Comparison of ENCODE assay signal across 8 cellular contexts in the genomic region with DNA sequence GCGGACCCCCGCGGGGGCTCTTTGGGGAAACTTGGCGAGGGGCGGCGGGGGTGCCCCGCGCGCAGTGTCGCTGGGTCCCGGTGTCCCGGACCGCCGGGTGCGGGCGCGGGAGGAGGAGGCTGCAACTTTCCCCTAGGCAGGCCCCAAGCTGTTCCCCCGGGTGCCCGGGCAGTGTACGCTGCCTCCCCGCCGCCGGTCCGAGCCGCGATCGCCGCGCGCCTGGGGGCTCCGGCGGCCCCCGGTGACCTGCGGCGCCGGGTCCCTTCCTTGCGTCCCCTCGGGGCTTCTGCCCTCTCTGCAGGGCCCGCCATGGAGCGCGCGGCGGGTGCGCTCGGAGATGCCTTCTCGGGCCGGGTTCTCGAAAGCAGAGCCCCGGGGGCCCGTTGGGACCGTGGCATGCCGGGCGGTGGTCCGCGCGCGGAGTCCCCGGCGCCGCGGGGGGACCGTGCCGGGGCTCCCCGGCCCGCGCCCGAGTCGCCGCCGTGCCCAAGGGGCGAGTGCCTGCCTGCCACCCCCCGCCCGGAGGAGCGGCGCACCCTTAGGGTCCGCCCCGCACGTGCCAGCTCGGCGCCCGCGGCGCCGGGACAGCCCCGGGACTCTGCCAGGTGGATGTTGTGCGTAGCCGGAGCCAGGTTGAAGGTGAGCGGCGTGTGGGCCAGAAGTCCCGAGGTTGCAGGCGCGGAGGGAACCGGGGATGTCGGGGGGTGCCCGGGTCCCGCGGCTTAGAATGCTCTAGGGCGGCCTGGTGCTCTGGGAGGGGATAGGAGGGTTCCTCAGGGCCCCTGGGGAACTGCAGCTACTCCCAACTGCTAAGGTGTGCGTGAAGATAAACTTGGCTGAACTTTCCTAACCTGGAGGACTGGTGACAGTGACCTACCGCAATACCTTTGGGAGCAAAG. TPM values are rescaled to one million over a fixed set of nuclear protein-coding genes. Genes with fewer than 3 reads are reported as not detected.
DNase-seq lines count a peak whose midpoint lies in the region; ATAC-seq, FAIRE-seq and TF ChIP-seq lines count a peak whose summit lies in the region.

A gene with protein sequence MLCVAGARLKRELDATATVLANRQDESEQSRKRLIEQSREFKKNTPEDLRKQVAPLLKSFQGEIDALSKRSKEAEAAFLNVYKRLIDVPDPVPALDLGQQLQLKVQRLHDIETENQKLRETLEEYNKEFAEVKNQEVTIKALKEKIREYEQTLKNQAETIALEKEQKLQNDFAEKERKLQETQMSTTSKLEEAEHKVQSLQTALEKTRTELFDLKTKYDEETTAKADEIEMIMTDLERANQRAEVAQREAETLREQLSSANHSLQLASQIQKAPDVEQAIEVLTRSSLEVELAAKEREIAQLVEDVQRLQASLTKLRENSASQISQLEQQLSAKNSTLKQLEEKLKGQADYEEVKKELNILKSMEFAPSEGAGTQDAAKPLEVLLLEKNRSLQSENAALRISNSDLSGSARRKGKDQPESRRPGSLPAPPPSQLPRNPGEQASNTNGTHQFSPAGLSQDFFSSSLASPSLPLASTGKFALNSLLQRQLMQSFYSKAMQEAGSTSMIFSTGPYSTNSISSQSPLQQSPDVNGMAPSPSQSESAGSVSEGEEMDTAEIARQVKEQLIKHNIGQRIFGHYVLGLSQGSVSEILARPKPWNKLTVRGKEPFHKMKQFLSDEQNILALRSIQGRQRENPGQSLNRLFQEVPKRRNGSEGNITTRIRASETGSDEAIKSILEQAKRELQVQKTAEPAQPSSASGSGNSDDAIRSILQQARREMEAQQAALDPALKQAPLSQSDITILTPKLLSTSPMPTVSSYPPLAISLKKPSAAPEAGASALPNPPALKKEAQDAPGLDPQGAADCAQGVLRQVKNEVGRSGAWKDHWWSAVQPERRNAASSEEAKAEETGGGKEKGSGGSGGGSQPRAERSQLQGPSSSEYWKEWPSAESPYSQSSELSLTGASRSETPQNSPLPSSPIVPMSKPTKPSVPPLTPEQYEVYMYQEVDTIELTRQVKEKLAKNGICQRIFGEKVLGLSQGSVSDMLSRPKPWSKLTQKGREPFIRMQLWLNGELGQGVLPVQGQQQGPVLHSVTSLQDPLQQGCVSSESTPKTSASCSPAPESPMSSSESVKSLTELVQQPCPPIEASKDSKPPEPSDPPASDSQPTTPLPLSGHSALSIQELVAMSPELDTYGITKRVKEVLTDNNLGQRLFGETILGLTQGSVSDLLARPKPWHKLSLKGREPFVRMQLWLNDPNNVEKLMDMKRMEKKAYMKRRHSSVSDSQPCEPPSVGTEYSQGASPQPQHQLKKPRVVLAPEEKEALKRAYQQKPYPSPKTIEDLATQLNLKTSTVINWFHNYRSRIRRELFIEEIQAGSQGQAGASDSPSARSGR (N-terminal part only) (plus strand): TSS at position 596 of the 899 bp plus-strand sequence. CDS start 14 bp downstream, at position 610.

- no peaks in the 10 kb centered on the region for H3K9me3 Mint-ChIP-seq in activated CD4-positive, alpha-beta T cell treated with anti-CD3 and anti-CD28 coated beads, Interleukin-2, amount 10 ng/mL, durations not matched to agents 7 days and 5 days

- H3K4me1 ChIP-seq in DND-41 (ENCODE audit: insufficient read depth, low read length) = peaks cover 53% of the 10 kb centered on the region
- peaks cover 50% of the 10 kb centered on the region for H3K4me1 ChIP-seq in HUES64 (ENCODE audit: insufficient read depth, low read length)
- H3K4me1 ChIP-seq in endothelial cell of umbilical vein (ENCODE audit: control insufficient read depth, extremely low read depth, insufficient read depth, low read length) = peaks cover 14% of the 10 kb centered on the region
- peaks cover 5 to 8% of the 10 kb centered on the region in 2 donors for H3K4me1 ChIP-seq in muscle layer of duodenum (ENCODE audit: control insufficient read depth in 1 of 2, insufficient read depth in 2 of 2, low read length in 2 of 2)
- H3K4me1 ChIP-seq in thyroid gland = peaks cover 22 to 28% of the 10 kb centered on the region in 2 donors

- H2AFZ ChIP-seq in DND-41 (ENCODE audit: low read depth, low read length) (peak within 1 kb of the TSS; percentile 57), endothelial cell of umbilical vein (ENCODE audit: low read depth, low read length) (no peak within 1 kb of the TSS)

- peak within 1 kb of the TSS; percentile 72 for H3K4me3 Mint-ChIP-seq in activated CD4-positive, alpha-beta T cell treated with anti-CD3 and anti-CD28 coated beads, Interleukin-2, amount 10 ng/mL, durations not matched to agents 7 days and 5 days

- no peaks in the 10 kb centered on the region for H3K9me1 ChIP-seq in endothelial cell of umbilical vein (replicated peaks; ENCODE audit: control insufficient read depth, extremely low read depth, insufficient read depth, low read length)

- no peak for FAIRE-seq in endothelial cell of umbilical vein (lab: Jason Lieb, UNC)

- no peaks in the 10 kb centered on the region for H3K9me3 ChIP-seq in DND-41 (ENCODE audit: insufficient read depth, low read length, severe bottlenecking)
- no peaks in the 10 kb centered on the region for H3K9me3 ChIP-seq in HUES64 (ENCODE audit: insufficient read depth, low read depth, low read length)
- H3K9me3 ChIP-seq in endothelial cell of umbilical vein (replicated peaks; ENCODE audit: control insufficient read depth, insufficient read depth, low read length) = no peaks in the 10 kb centered on the region
- H3K9me3 ChIP-seq in muscle layer of duodenum (ENCODE audit: control insufficient read depth in 1 of 2, low read length in 2 of 2) = no peaks in the 10 kb centered on the region
- H3K9me3 ChIP-seq in thyroid gland = no peaks in the 10 kb centered on the region

- ATAC-seq in DND-41 (ENCODE audit: insufficient read depth, low read depth) = peak; percentile 24
- ATAC-seq in HG03139 (IDR thresholded peaks at IDR 0.05; ENCODE audit: unreplicated experiment) = no peak

- CTCF ChIA-PET in activated CD4-positive, alpha-beta T cell treated with anti-CD3 and anti-CD28 coated beads, Interleukin-2, amount 10 ng/mL, durations not matched to agents 7 days and 5 days (lab: Charles Lee) = interaction anchor here (0.8 kb wide), 1 partner anchor 214 kb away, joined by 3 read pairs; no protein-coding TSS in a partner anchor
- CTCF ChIA-PET in endothelial cell of umbilical vein (lab: Charles Lee) = interaction anchor here (0.7 to 1.4 kb wide), 7 partner anchors 12 to 413 kb away, joined by 3 to 4 read pairs (median 3); no protein-coding TSS in a partner anchor

- peaks cover 7% of the 10 kb centered on the region for H3K27me3 ChIP-seq in DND-41 (ENCODE audit: insufficient read depth, low read length, poor library complexity)
- H3K27me3 ChIP-seq in HUES64 (ENCODE audit: insufficient read depth, low read length) = peaks cover 28% of the 10 kb centered on the region
- no peaks in the 10 kb centered on the region for H3K27me3 ChIP-seq in endothelial cell of umbilical vein (ENCODE audit: control insufficient read depth in 2 of 2, insufficient read depth in 2 of 2, low read length in 2 of 2)
- no peaks in the 10 kb centered on the region for H3K27me3 ChIP-seq in muscle layer of duodenum (ENCODE audit: low read depth, low read length)
- no peaks in the 10 kb centered on the region for H3K27me3 ChIP-seq in thyroid gland

- intact Hi-C loops in endothelial cell of umbilical vein (cut with micrococcal nuclease) (loop anchor here (5.0 to 10.0 kb wide), 3 partner anchors 272 to 405 kb away; no protein-coding TSS in a partner anchor), thyroid gland (cut with DNase I) (loop anchor here (5.0 to 10.0 kb wide), 4 partner anchors 75 to 418 kb away; no protein-coding TSS in a partner anchor)

- peaks cover 31% of the 10 kb centered on the region for H3K27me3 Mint-ChIP-seq in activated CD4-positive, alpha-beta T cell treated with anti-CD3 and anti-CD28 coated beads, Interleukin-2, amount 10 ng/mL, durations not matched to agents 7 days and 5 days

- peak within 1 kb of the TSS; percentile 64 for H3K27ac ChIP-seq in DND-41 (ENCODE audit: low read length)
- H3K27ac ChIP-seq in HUES64 (ENCODE audit: low read depth, low read length) = no peak within 1 kb of the TSS
- H3K27ac ChIP-seq in endothelial cell of umbilical vein (ENCODE audit: insufficient read depth, low read depth, low read length) = no peak within 1 kb of the TSS
- peak within 1 kb of the TSS; percentile 29 for H3K27ac ChIP-seq in muscle layer of duodenum (ENCODE audit: low read length)
- H3K27ac ChIP-seq in thyroid gland = peak within 1 kb of the TSS; percentile 39 to 60 (median 48)

- H3K9ac ChIP-seq in DND-41 (ENCODE audit: low read depth, low read length) = peak within 1 kb of the TSS; percentile 89
- H3K9ac ChIP-seq in HUES64 (ENCODE audit: low read depth, low read length) = peak within 1 kb of the TSS; percentile 78
- peak within 1 kb of the TSS; percentile 62 for H3K9ac ChIP-seq in endothelial cell of umbilical vein (replicated peaks; ENCODE audit: extremely low read depth, insufficient read depth, low read length)

- H3K4me2 ChIP-seq in DND-41 (ENCODE audit: insufficient read depth, low read length) = peak within 1 kb of the TSS; percentile 93
- peak within 1 kb of the TSS; percentile 79 for H3K4me2 ChIP-seq in endothelial cell of umbilical vein (ENCODE audit: insufficient read depth, low read length)

- H3K36me3 ChIP-seq in DND-41 (ENCODE audit: insufficient read depth, low read length) (peaks cover 16% of the 10 kb centered on the region), HUES64 (ENCODE audit: insufficient read depth, low read length) (no peaks in the 10 kb centered on the region), endothelial cell of umbilical vein (ENCODE audit: control insufficient read depth in 2 of 2, extremely low read depth in 1 of 2, insufficient read depth in 2 of 2, low read length in 2 of 2) (no peaks in the 10 kb centered on the region), muscle layer of duodenum (ENCODE audit: control insufficient read depth in 1 of 2, insufficient read depth in 2 of 2, low read length in 2 of 2) (no peaks in the 10 kb centered on the region), thyroid gland (no peaks in the 10 kb centered on the region)

- peaks cover 46% of the 10 kb centered on the region for H4K20me1 ChIP-seq in DND-41 (ENCODE audit: insufficient read depth, low read length)
- peaks cover 18% of the 10 kb centered on the region for H4K20me1 ChIP-seq in endothelial cell of umbilical vein (replicated peaks; ENCODE audit: control insufficient read depth, extremely low read depth, insufficient read depth, low read length)

- DNase-seq in DND-41 (peak; percentile 37), endothelial cell of umbilical vein (ENCODE audit: low read depth, low spot score) (no peak), thyroid gland (peak; percentile 52 to 62), midbrain (lab: John Stamatoyannopoulos, UW) (no peak)
- no peak for DNase-seq in activated CD4-positive, alpha-beta T cell treated with anti-CD3 and anti-CD28 coated beads, Interleukin-2, amount 10 ng/mL, durations not matched to agents 7 days and 5 days

- H3K79me2 ChIP-seq in DND-41 (ENCODE audit: insufficient read depth, low read length) (peaks cover 67% of the 10 kb centered on the region), endothelial cell of umbilical vein (ENCODE audit: control insufficient read depth, insufficient read depth, low read length) (peaks cover 26% of the 10 kb centered on the region)

- under 1% methylated on average over 100 of the region's 100 CpGs for WGBS in HUES64
- WGBS in thyroid gland, 2 donors = 1 to 2% methylated on average over 27 to 37 of the region's 100 CpGs

- TF ChIP-seq CTCF in DND-41 (IDR thresholded peaks at IDR 0.05; ENCODE audit: borderline replicate concordance, extremely low read depth, low read length, poor library complexity, severe bottlenecking) (no peak), endothelial cell of umbilical vein (IDR thresholded peaks at IDR 0.05; ENCODE audit: extremely low read depth in 1 of 2, insufficient read depth in 1 of 2, low read depth in 1 of 2, low read length in 2 of 2) (no peak), thyroid gland (IDR thresholded peaks at IDR 0.05) (peak in 2 of 6 experiments; percentile 8 to 26)

- peaks cover 17% of the 10 kb centered on the region for H3K4me1 Mint-ChIP-seq in activated CD4-positive, alpha-beta T cell treated with anti-CD3 and anti-CD28 coated beads, Interleukin-2, amount 10 ng/mL, durations not matched to agents 7 days and 5 days

- POLR2A ChIA-PET in activated CD4-positive, alpha-beta T cell treated with anti-CD3 and anti-CD28 coated beads, Interleukin-2, amount 10 ng/mL, durations not matched to agents 7 days and 5 days (lab: Charles Lee) = no interaction called here
- POLR2A ChIA-PET in endothelial cell of umbilical vein (lab: Charles Lee) = interaction anchor here (0.6 kb wide), 1 partner anchor 71 kb away, joined by 6 read pairs; no protein-coding TSS in a partner anchor

- BruUV-seq in endothelial cell of umbilical vein (replicated peaks; lab: Mats Ljungman, UMichigan) = no TSS peak

- no peaks in the 10 kb centered on the region for H3K36me3 Mint-ChIP-seq in activated CD4-positive, alpha-beta T cell treated with anti-CD3 and anti-CD28 coated beads, Interleukin-2, amount 10 ng/mL, durations not matched to agents 7 days and 5 days (ENCODE audit: low read depth)

- peak within 1 kb of the TSS; percentile 46 for H3K27ac Mint-ChIP-seq in activated CD4-positive, alpha-beta T cell treated with anti-CD3 and anti-CD28 coated beads, Interleukin-2, amount 10 ng/mL, durations not matched to agents 7 days and 5 days

- TF ChIP-seq POLR2A in endothelial cell of umbilical vein (IDR thresholded peaks at IDR 0.05; ENCODE audit: low read depth, low read length) (no peak), thyroid gland (IDR thresholded peaks at IDR 0.05) (peak in 1 of 2 donors; percentile 31)

- H3K4me3 ChIP-seq in DND-41 (ENCODE audit: low read depth in 1 of 2, low read length in 2 of 2) = peak within 1 kb of the TSS; percentile 79 to 84; a peak in 3 of 4 replicates
- H3K4me3 ChIP-seq in HUES64 (ENCODE audit: low read length) = peak within 1 kb of the TSS; percentile 71
- H3K4me3 ChIP-seq in endothelial cell of umbilical vein (replicated peaks in 1 of 3; ENCODE audit: insufficient read depth in 1 of 3, low read depth in 1 of 3, low read length in 3 of 3) = peak within 1 kb of the TSS; percentile 57 to 87 (median 82)
- H3K4me3 ChIP-seq in muscle layer of duodenum (ENCODE audit: low read depth in 1 of 2, low read length in 2 of 2) = peak within 1 kb of the TSS; percentile 63 to 89
- H3K4me3 ChIP-seq in thyroid gland (replicated peaks in 1 of 3) = peak within 1 kb of the TSS; percentile 55 to 74 (median 68)

- dilution Hi-C loops in endothelial cell of umbilical vein (cut with MboI; ENCODE audit: extremely low pct_ligation_motif_present, low sequenced_read_pairs) = no loop called here

RNA-seq across cellular contexts. Expression of the gene that starts here (rescaled TPM):
- 24.9 TPM for polyA plus RNA-seq in HUES64 (2013, experiment 1 of 2)
- polyA plus RNA-seq in HUES64 (2013, experiment 2 of 2) = 29.5 TPM
- 10 to 100 TPM; 27.8 to 34.7 TPM for total RNA-seq in activated CD4-positive, alpha-beta T cell treated with anti-CD3 and anti-CD28 coated beads, Interleukin-2, amount 10 ng/mL, durations not matched to agents 7 days and 5 days
- total RNA-seq in endothelial cell of umbilical vein = 45.0 and 49.8 TPM in 2 replicates
- polyA plus RNA-seq in endothelial cell of umbilical vein = 13.8 and 15.5 TPM in 2 replicates
- 17.9 and 19.9 TPM in 2 replicates for polyA plus RNA-seq in endothelial cell of umbilical vein (2011; cell fraction: cytosol; rRNA removed)
- polyA plus RNA-seq in endothelial cell of umbilical vein (2011; cell fraction: nucleus; rRNA removed) = 16.9 and 19.5 TPM in 2 replicates
- 19.4 and 27.6 TPM in 2 replicates for polyA plus RNA-seq in endothelial cell of umbilical vein (2012)
- 23.4 and 25.3 TPM in 2 replicates for polyA minus RNA-seq in endothelial cell of umbilical vein
- polyA minus RNA-seq in endothelial cell of umbilical vein (2011; cell fraction: cytosol; rRNA and poly(A)+ RNA removed) = 16.7 TPM
- polyA minus RNA-seq in endothelial cell of umbilical vein (2011; cell fraction: nucleus; rRNA and poly(A)+ RNA removed) = 41.8 and 46.6 TPM in 2 replicates
- total RNA-seq in thyroid gland = 100 to 1,000 TPM in 3 of 4 donors, 10 to 100 TPM in 1; 93.8 to 156 (median 112) TPM

Comparison
In these comparisons a context has a peak if more than half of its experiments do, and no peak if none do; other contexts are left out.
1. DNase-seq: peak in DND-41 (single experiment) and thyroid gland (2 of 2); none in activated CD4-positive, alpha-beta T cell treated with anti-CD3 and anti-CD28 coated beads, Interleukin-2, amount 10 ng/mL, durations not matched to agents 7 days and 5 days (single experiment), endothelial cell of umbilical vein (single experiment) and midbrain (single experiment).
2. H3K27ac ChIP-seq: peak in DND-41 (single experiment), muscle layer of duodenum (single experiment) and thyroid gland (3 of 3); none in HUES64 (single experiment) and endothelial cell of umbilical vein (single experiment).
3. Peak in every context shown above with its lines, with median percentiles within 50 percentile points of each other: H3K4me3 ChIP-seq and H3K9ac ChIP-seq.